ENCODE assay signal across 10 cellular contexts in genomic region chr7:5690931-5691461, GRCh38.
DNase-seq lines count a peak whose midpoint lies in the region; ATAC-seq, FAIRE-seq and TF ChIP-seq lines count a peak whose summit lies in the region.
"Had no signal": no experiment of that assay in that cellular context is flagged by ENCODE, and none has a peak within 500 bp of the region (broad histone marks: within the 10 kb centered on the region; RNA-seq: fewer than 3 reads in every experiment).

No MANE protein-coding gene starts in this region.

- peaks cover 92% of the 10 kb centered on the region for H3K4me1 Mint-ChIP-seq in CD4-positive, alpha-beta T cell (ENCODE audit: low read depth)

- peak overlapping the region; percentile 66 for H3K4me2 ChIP-seq in osteoblast (ENCODE audit: insufficient read depth, low read length)

- no peak for TF ChIP-seq CTCF in CD4-positive, alpha-beta T cell (IDR thresholded peaks at IDR 0.05)
- no peak for TF ChIP-seq CTCF in Peyer's patch (IDR thresholded peaks at IDR 0.05)
- no peak for TF ChIP-seq CTCF in epithelial cell of esophagus (IDR thresholded peaks at IDR 0.05; ENCODE audit: insufficient read depth, low read depth, low read length, missing control alignments)
- no peak for TF ChIP-seq CTCF in osteoblast (IDR thresholded peaks at IDR 0.05; ENCODE audit: extremely low read depth, low read depth, low read length)

- H3K4me3 ChIP-seq in Peyer's patch (no peak overlapping the region), epithelial cell of esophagus (ENCODE audit: low read length) (no peak overlapping the region), osteoblast (ENCODE audit: insufficient read depth, low read length) (no peak overlapping the region)

- H3K79me2 ChIP-seq in osteoblast (ENCODE audit: insufficient read depth, low read length), result peaks cover 29% of the 10 kb centered on the region

- TF ChIP-seq POLR2A in Peyer's patch (IDR thresholded peaks at IDR 0.05), result no peak
- no peak for TF ChIP-seq POLR2A in H54 (IDR thresholded peaks at IDR 0.05; ENCODE audit: low read depth, low read length)

- H3K27me3 Mint-ChIP-seq in CD4-positive, alpha-beta T cell, result no peaks in the 10 kb centered on the region

- peak overlapping the region; percentile 90 for H3K27ac Mint-ChIP-seq in CD4-positive, alpha-beta T cell

- H3K4me3 Mint-ChIP-seq in CD4-positive, alpha-beta T cell, result peak overlapping the region; percentile 58

- no peak for ATAC-seq in CD4-positive, alpha-beta T cell (ENCODE audit: poor library complexity)
- no peak for ATAC-seq in HG03097 (IDR thresholded peaks at IDR 0.05; ENCODE audit: low FRiP score, unreplicated experiment)
- ATAC-seq in HG03095 (IDR thresholded peaks at IDR 0.05; ENCODE audit: unreplicated experiment), result no peak

- no peaks in the 10 kb centered on the region for H3K27me3 ChIP-seq in CD4-positive, alpha-beta T cell (ENCODE audit: control insufficient read depth, insufficient read depth, low read length)
- H3K27me3 ChIP-seq in Peyer's patch (no peaks in the 10 kb centered on the region), osteoblast (ENCODE audit: insufficient read depth, low read length) (no peaks in the 10 kb centered on the region)

- no peaks in the 10 kb centered on the region for H3K9me3 Mint-ChIP-seq in CD4-positive, alpha-beta T cell

- intact Hi-C loops in CD4-positive, alpha-beta T cell (cut with DNase I, micrococcal nuclease), result loop anchor here in 1 of 2 experiments (10.0 kb wide), 1 partner anchor 296 kb away; no protein-coding TSS in a partner anchor

- H3K27ac ChIP-seq in CD4-positive, alpha-beta T cell (ENCODE audit: low read depth, low read length), result peak overlapping the region; percentile 21
- H3K27ac ChIP-seq in Peyer's patch (peak overlapping the region; percentile 71 to 91 (median 76)), osteoblast (ENCODE audit: low read depth, low read length) (peak overlapping the region; percentile 99)

- H3K4me1 ChIP-seq in Peyer's patch (peaks cover 6 to 72% (median 27%) of the 10 kb centered on the region in 4 donors), osteoblast (ENCODE audit: insufficient read depth, low read length) (peaks cover 84% of the 10 kb centered on the region)

- CTCF ChIA-PET in CD4-positive, alpha-beta T cell (lab: Charles Lee), result interaction anchor here (0.6 to 1.6 kb wide), 4 partner anchors 10 to 132 kb away, joined by 3 to 4 read pairs (median 4); partner anchors contain the start of gene RNF216

- H3K9me3 ChIP-seq in CD4-positive, alpha-beta T cell (ENCODE audit: control insufficient read depth, low read length), result no peaks in the 10 kb centered on the region
- H3K9me3 ChIP-seq in Peyer's patch (no peaks in the 10 kb centered on the region), osteoblast (ENCODE audit: low read depth, low read length) (no peaks in the 10 kb centered on the region)

- POLR2A ChIA-PET in CD4-positive, alpha-beta T cell (lab: Charles Lee), result interaction anchor here (0.7 to 2.0 kb wide), 4 partner anchors 9 to 165 kb away, joined by 3 to 9 read pairs (median 5); no protein-coding TSS in a partner anchor

- no peaks in the 10 kb centered on the region for H3K36me3 ChIP-seq in Peyer's patch
- no peaks in the 10 kb centered on the region for H3K36me3 ChIP-seq in osteoblast (ENCODE audit: insufficient read depth, low read length)

- DNase-seq in CD4-positive, alpha-beta T cell, result no peak
- no peak for DNase-seq in Peyer's patch
- peak; percentile 45 for DNase-seq in epithelial cell of esophagus (ENCODE audit: low read depth)
- DNase-seq in osteoblast (ENCODE audit: insufficient read length, low spot score, missing footprints), result no peak
- DNase-seq in epidermal melanocyte (ENCODE audit: insufficient read length, low spot score), result no peak
- no peak for DNase-seq in H54 (ENCODE audit: insufficient read length, low spot score)
- DNase-seq: NCI-H524 treated with DMSO at 0.1 percent for 48 hours, occipital lobe had no signal

- no peak overlapping the region for H2AFZ ChIP-seq in osteoblast (ENCODE audit: low read length)

- no peaks in the 10 kb centered on the region for H4K20me1 ChIP-seq in osteoblast (ENCODE audit: insufficient read depth, low read length)

- FAIRE-seq in H54 (lab: Jason Lieb, UNC), result no peak

- H3K36me3 Mint-ChIP-seq in CD4-positive, alpha-beta T cell (ENCODE audit: low read depth), result peaks cover 33% of the 10 kb centered on the region

Comparison
In these comparisons a context has a peak if more than half of its experiments do, and no peak if none do; other contexts are left out.
1. H3K27ac ChIP-seq: peak in every context shown above with its lines; median percentile 99 in osteoblast; 76 in Peyer's patch; 21 in CD4-positive, alpha-beta T cell.